Comparison of ENCODE assay signal across 8 cellular contexts in the genomic region with DNA sequence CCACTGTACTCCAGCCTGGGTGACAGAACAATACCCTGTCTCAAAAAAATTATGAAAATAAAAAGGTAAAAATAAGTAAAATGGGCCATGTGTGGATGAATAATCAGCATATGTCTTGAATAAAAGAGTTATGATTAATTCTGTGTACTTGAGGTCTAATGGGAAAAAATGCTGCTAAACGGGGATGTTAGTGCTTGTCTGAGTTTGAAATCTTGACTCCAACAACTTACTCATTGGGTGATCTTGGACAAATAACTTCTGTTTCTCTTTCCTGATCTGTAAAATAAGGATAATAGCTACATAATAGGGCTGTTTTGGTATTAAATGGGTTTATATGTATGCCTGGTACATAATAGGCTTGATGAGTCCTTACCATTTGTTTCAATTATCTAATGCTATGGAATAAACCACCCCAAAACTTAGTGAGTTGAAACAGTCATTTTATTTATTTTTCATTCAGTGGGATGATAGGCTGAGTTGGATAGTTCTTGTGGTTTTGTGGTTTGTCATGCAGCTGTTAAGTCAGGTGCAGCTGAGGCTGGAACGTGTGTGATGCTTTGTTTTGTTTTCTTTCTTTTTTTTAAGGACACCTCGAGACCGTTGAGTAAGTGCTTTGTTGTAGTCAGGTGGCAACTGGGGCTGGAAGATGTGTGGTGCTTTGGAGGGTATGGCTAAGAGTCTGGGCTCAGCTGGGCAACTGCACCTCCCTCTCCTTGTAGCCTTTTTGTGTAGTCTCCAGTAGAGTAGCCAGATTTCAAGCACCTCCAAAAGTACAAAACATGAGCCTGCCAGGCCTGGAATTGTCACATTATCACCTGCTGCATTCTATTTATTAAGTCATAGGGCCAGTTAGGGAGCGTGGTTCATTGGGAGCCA. TPM values are rescaled to one million over a fixed set of nuclear protein-coding genes. Genes with fewer than 3 reads are reported as not detected.
DNase-seq lines count a peak whose midpoint lies in the region; ATAC-seq, FAIRE-seq and TF ChIP-seq lines count a peak whose summit lies in the region.

No MANE protein-coding gene starts in this region.

- H3K4me1 ChIP-seq in smooth muscle cell (ENCODE audit: low read depth): peaks cover 5% of the 10 kb centered on the region

- peak; percentile 91 for DNase-seq in Caki2 (ENCODE audit: low read depth)
- peak; percentile 23 to 82 (median 59) for DNase-seq in T-cell
- peak; percentile 44 for DNase-seq in bronchial epithelial cell (ENCODE audit: low read depth)
- no peak for DNase-seq in smooth muscle cell (lab: John Stamatoyannopoulos, UW; ENCODE audit: unreplicated experiment)
- DNase-seq in D721Med (ENCODE audit: insufficient read length, low spot score): no peak
- DNase-seq in NCI-H1436 (lab: John Stamatoyannopoulos, UW): no peak

- peak overlapping the region in 2 of 3 donors; percentile 59 to 67 for H3K4me3 Mint-ChIP-seq in T-cell

- H3K36me3 ChIP-seq in bronchial epithelial cell (ENCODE audit: control insufficient read depth, insufficient read depth, low read length) (peaks cover 16% of the 10 kb centered on the region), smooth muscle cell (ENCODE audit: low read depth) (no peaks in the 10 kb centered on the region)

- peaks cover 41% of the 10 kb centered on the region for H3K36me3 Mint-ChIP-seq in T-cell

- no peak overlapping the region for H3K9ac ChIP-seq in smooth muscle cell (ENCODE audit: low read depth)

- no peak overlapping the region for H3K4me2 ChIP-seq in smooth muscle cell

- POLR2A ChIA-PET in T-cell (lab: Charles Lee): interaction anchor here (0.5 to 1.5 kb wide), 7 partner anchors 10 to 43 kb away, joined by 3 to 9 read pairs (median 4); no protein-coding TSS in a partner anchor

- TF ChIP-seq CTCF in bronchial epithelial cell (IDR thresholded peaks at IDR 0.05; ENCODE audit: insufficient read depth, low read length, severe bottlenecking) (no peak), smooth muscle cell (IDR thresholded peaks at IDR 0.05; ENCODE audit: borderline replicate concordance, insufficient read depth, poor library complexity, severe bottlenecking) (no peak), D721Med (IDR thresholded peaks at IDR 0.05; ENCODE audit: insufficient read depth, missing control alignments) (no peak)

- CTCF ChIA-PET in T-cell (lab: Charles Lee): interaction anchor here in 1 of 2 donors (1.2 to 1.7 kb wide), 2 partner anchors 14 to 18 kb away, joined by 7 to 8 read pairs; no protein-coding TSS in a partner anchor

- no peak for FAIRE-seq in bronchial epithelial cell (lab: Jason Lieb, UNC)
- FAIRE-seq in D721Med (lab: Jason Lieb, UNC): no peak

- H3K27me3 ChIP-seq in bronchial epithelial cell (ENCODE audit: control insufficient read depth, insufficient read depth, low read length) (no peaks in the 10 kb centered on the region), smooth muscle cell (ENCODE audit: low read depth) (no peaks in the 10 kb centered on the region)

- no peak overlapping the region for H3K4me3 ChIP-seq in bronchial epithelial cell (ENCODE audit: low read depth, low read length)
- no peak overlapping the region for H3K4me3 ChIP-seq in smooth muscle cell

- in situ Hi-C loops in Caki2 (cut with HindIII; ENCODE audit: low pct_unique_long_range_greater_than_20kb, low sequenced_read_pairs): no loop called here

- H3K9me3 Mint-ChIP-seq in T-cell: peaks cover 0 to 6% (median 0%) of the 10 kb centered on the region in 3 donors

- no peaks in the 10 kb centered on the region for H3K9me3 ChIP-seq in smooth muscle cell (replicated peaks; ENCODE audit: low read depth)

- WGBS in smooth muscle cell (ENCODE audit: low lambda C conversion rate): 77% methylated on average over 5 of the region's 5 CpGs

- H4K20me1 ChIP-seq in smooth muscle cell (ENCODE audit: low read depth): peaks cover 73% of the 10 kb centered on the region

- H3K27ac ChIP-seq in smooth muscle cell (ENCODE audit: low read depth): peak overlapping the region; percentile 10

- no peak overlapping the region for H2AFZ ChIP-seq in smooth muscle cell (ENCODE audit: low read depth)

- peaks cover 82% of the 10 kb centered on the region for H3K79me2 ChIP-seq in smooth muscle cell (ENCODE audit: low read depth)

- H3K27me3 Mint-ChIP-seq in T-cell: no peaks in the 10 kb centered on the region

- peaks cover 69 to 81% (median 71%) of the 10 kb centered on the region in 3 donors for H3K4me1 Mint-ChIP-seq in T-cell

- H3F3A ChIP-seq in smooth muscle cell (ENCODE audit: low read depth): no peaks in the 10 kb centered on the region

- H3K27ac Mint-ChIP-seq in T-cell: peak overlapping the region; percentile 91 to 92

- peak; percentile 48 for ATAC-seq in GM19397 (IDR thresholded peaks at IDR 0.05; ENCODE audit: unreplicated experiment)
- peak; percentile 31 for ATAC-seq in HG03520 (IDR thresholded peaks at IDR 0.05; ENCODE audit: unreplicated experiment)
- ATAC-seq in T-cell (replicated peaks in 1 of 4): peak; percentile 70 to 75 (median 72)

RNA-seq across cellular contexts. Expression of gene MDM4, which starts 4.9 kb away (rescaled TPM):
- total RNA-seq in Caki2 (2014; rRNA removed; shearing (Covaris generic); ENCODE audit: low replicate concordance): 1.9 and 8.6 TPM in 2 replicates
- total RNA-seq in T-cell (100 to 1,000 TPM; 168 to 288 (median 183) TPM), bronchial epithelial cell (23.4 and 25.3 TPM in 2 replicates), smooth muscle cell (21.3 and 31.7 TPM in 2 replicates)
- 6.1 and 10.8 TPM in 2 replicates for polyA plus RNA-seq in smooth muscle cell

RNA-seq across cellular contexts. Expression of gene PIK3C2B, which starts 26.5 kb away (rescaled TPM):
- total RNA-seq in Caki2 (2014; rRNA removed; shearing (Covaris generic); ENCODE audit: low replicate concordance): 4.8 and 7.6 TPM in 2 replicates
- total RNA-seq in T-cell: 10 to 100 TPM; 33.4 to 44.1 (median 36.0) TPM
- total RNA-seq in bronchial epithelial cell: 2.1 and 8.4 TPM in 2 replicates
- total RNA-seq in smooth muscle cell: 9.5 and 11.5 TPM in 2 replicates
- polyA plus RNA-seq in smooth muscle cell: 3.0 and 5.0 TPM in 2 replicates

Comparison
In these comparisons a context has a peak if more than half of its experiments do, and no peak if none do; other contexts are left out.
1. DNase-seq: peak in Caki2 (single experiment), T-cell (34 of 34) and bronchial epithelial cell (single experiment); none in smooth muscle cell (single experiment), D721Med (single experiment) and NCI-H1436 (single experiment).
2. Peak in every context shown above with its lines, with median percentiles within 50 percentile points of each other: ATAC-seq.